In the genomic region with DNA sequence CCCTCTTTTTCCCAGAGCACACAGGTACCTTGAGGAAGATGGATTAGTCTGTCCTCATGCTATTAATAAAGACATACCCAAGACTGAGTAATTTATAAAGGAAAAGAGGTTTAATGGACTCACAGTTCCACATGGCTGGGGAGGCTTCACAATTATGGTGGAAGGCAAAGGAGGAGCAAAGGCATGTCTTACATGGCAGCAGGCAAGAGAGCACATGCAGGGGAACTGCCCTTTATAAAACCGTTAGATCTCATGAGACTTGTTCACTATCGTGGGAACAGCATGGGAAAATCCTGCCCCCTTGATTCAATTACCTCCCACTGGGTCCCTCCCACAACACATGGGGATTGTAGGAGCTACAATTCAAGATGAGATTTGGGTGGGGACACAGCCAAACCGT, we compare ENCODE assay signal across 4 cellular contexts. TPM values are rescaled to one million over a fixed set of nuclear protein-coding genes. Genes with fewer than 3 reads are reported as not detected.
"Had no signal": no experiment of that assay in that cellular context is flagged by ENCODE, and none has a peak within 500 bp of the region (broad histone marks: within the 10 kb centered on the region; RNA-seq: fewer than 3 reads in every experiment).

No MANE protein-coding gene starts in this region.

RNA-seq across cellular contexts. Expression of gene SSTR2, which starts 20.6 kb away (rescaled TPM):
- total RNA-seq: MCF 10A, OCI-LY7, PC-9, T-cell had no signal
